In genomic region chr6:89433637-89434499, GRCh38 we compare ENCODE assay signal across 7 cellular contexts. TPM values are rescaled to one million over a fixed set of nuclear protein-coding genes. Genes with fewer than 3 reads are reported as not detected.
DNase-seq lines count a peak whose midpoint lies in the region; ATAC-seq, FAIRE-seq and TF ChIP-seq lines count a peak whose summit lies in the region.

No MANE protein-coding gene starts in this region.

- TF ChIP-seq RAD21 in GM12878 (IDR thresholded peaks at IDR 0.05; ENCODE audit: insufficient read depth, low read depth, low read length), result no peak

- H3K4me1 ChIP-seq in RWPE2 (ENCODE audit: insufficient read depth, poor library complexity, severe bottlenecking) (peaks cover 21% of the 10 kb centered on the region), GM12878 (ENCODE audit: control insufficient read depth, insufficient read depth, low read length) (peaks cover 8% of the 10 kb centered on the region), Karpas-422 (ENCODE audit: low read length) (no peaks in the 10 kb centered on the region)

- intact Hi-C loops in GM12878 (cut with micrococcal nuclease; ENCODE audit: unreplicated experiment), result loop anchor here (1.0 to 5.0 kb wide), 3 partner anchors 65 to 176 kb away; no protein-coding TSS in a partner anchor

- H3K4me2 ChIP-seq in GM12878 (ENCODE audit: control insufficient read depth, insufficient read depth), result peak overlapping the region; percentile 93
- no peak overlapping the region for H3K4me2 ChIP-seq in Karpas-422 (ENCODE audit: low read depth, low read length, poor library complexity, severe bottlenecking)

- no peaks in the 10 kb centered on the region for H3K79me2 ChIP-seq in GM12878 (ENCODE audit: control insufficient read depth, insufficient read depth, low read length)
- H3K79me2 ChIP-seq in Karpas-422 (ENCODE audit: low read length), result no peaks in the 10 kb centered on the region

- H3K36me3 ChIP-seq in RWPE2 (ENCODE audit: low read depth), result no peaks in the 10 kb centered on the region
- H3K36me3 ChIP-seq in GM12878 (ENCODE audit: control insufficient read depth in 2 of 2, insufficient read depth in 2 of 2, low read length in 1 of 2), result no peaks in the 10 kb centered on the region
- no peaks in the 10 kb centered on the region for H3K36me3 ChIP-seq in Karpas-422 (ENCODE audit: insufficient read depth, low read length)

- H2AFZ ChIP-seq in GM12878 (ENCODE audit: control insufficient read depth, low read depth, low read length) (peak overlapping the region; percentile 77), Karpas-422 (ENCODE audit: low read length) (no peak overlapping the region)

- H3K4me3 ChIP-seq in RWPE2 (ENCODE audit: severe bottlenecking) (peak overlapping the region; percentile 98), GM12878 (peak overlapping the region; percentile 79), Karpas-422 (ENCODE audit: low read length) (no peak overlapping the region)

- ATAC-seq in GM18861 (IDR thresholded peaks at IDR 0.05; ENCODE audit: unreplicated experiment) (peak; percentile 44), HG03045 (IDR thresholded peaks at IDR 0.05; ENCODE audit: unreplicated experiment) (peak; percentile 29), RWPE2 (ENCODE audit: low read depth) (no peak; the same call in 2 of the 3 replicates), GM12878 (peak; percentile 68)

- H3K9me3 ChIP-seq in RWPE2 (ENCODE audit: severe bottlenecking), result no peaks in the 10 kb centered on the region
- no peaks in the 10 kb centered on the region for H3K9me3 ChIP-seq in GM12878 (replicated peaks; ENCODE audit: control insufficient read depth, insufficient read depth, low read length)
- H3K9me3 ChIP-seq in Karpas-422 (ENCODE audit: low read length), result no peaks in the 10 kb centered on the region

- FAIRE-seq in GM12878 (lab: Jason Lieb, UNC), result peak; percentile 35

- RAD21 ChIA-PET in GM12878 (lab: Charles Lee; ENCODE audit: unreplicated experiment), result no interaction called here

- POLR2A ChIA-PET in GM12878 (lab: Charles Lee), result no interaction called here

- no peak for TF ChIP-seq EP300 in GM12878 (IDR thresholded peaks at IDR 0.05; ENCODE audit: borderline replicate concordance in 1 of 2, control insufficient read depth in 1 of 2, low read depth in 2 of 2, low read length in 2 of 2)

- H4K20me1 ChIP-seq in GM12878 (ENCODE audit: control insufficient read depth, insufficient read depth), result no peaks in the 10 kb centered on the region
- H4K20me1 ChIP-seq in Karpas-422 (ENCODE audit: insufficient read depth, low read depth, low read length), result no peaks in the 10 kb centered on the region

- H3K27me3 ChIP-seq in RWPE2 (ENCODE audit: insufficient read depth, poor library complexity, severe bottlenecking) (no peaks in the 10 kb centered on the region), GM12878 (replicated peaks in 1 of 2; ENCODE audit: control insufficient read depth in 2 of 2, insufficient read depth in 2 of 2, low read length in 1 of 2) (peaks cover 0 to 4% of the 10 kb centered on the region in 2 experiments; a peak in 3 of 4 replicates), Karpas-422 (ENCODE audit: low read length) (no peaks in the 10 kb centered on the region)

- in situ Hi-C loops in GM12878 (cut with MboI), result loop anchor here (5.0 kb wide), 1 partner anchor 178 kb away; no protein-coding TSS in a partner anchor

- BruUV-seq in GM12878 (replicated peaks; lab: Mats Ljungman, UMichigan), result no TSS peak

- 10% methylated on average over 34 of the region's 35 CpGs for WGBS in GM12878 (ENCODE audit: insufficient coverage, insufficient replicate concordance, low lambda C conversion rate, missing lambda C conversion rate)

- DNase-seq in RWPE2 (ENCODE audit: low spot score) (no peak), GM12878 (ENCODE audit: low read depth, low spot score) (peak; percentile 24), inferior parietal cortex (ENCODE audit: extremely low spot score) (peak; percentile 21), Karpas-422 (no peak)
- peak; percentile 26 for DNase-seq in stimulated activated CD4-positive, alpha-beta T cell treated with anti-CD3 and anti-CD28 coated beads, Interleukin-15, amount 100 ng/mL, for 24 hours

- H3K9ac ChIP-seq in GM12878 (ENCODE audit: control insufficient read depth, insufficient read depth, low read length), result peak overlapping the region; percentile 41; the same call in 1 of the 2 replicates
- no peak overlapping the region for H3K9ac ChIP-seq in Karpas-422 (ENCODE audit: low read length)

- CTCF ChIA-PET in GM12878 (lab: Yijun Ruan, JAX), result interaction anchor here (0.7 to 1.5 kb wide), 7 partner anchors 11 to 205 kb away, joined by 3 to 9 read pairs (median 3); no protein-coding TSS in a partner anchor

- H3K9me2 ChIP-seq in Karpas-422 (replicated peaks; ENCODE audit: insufficient read depth, low read length), result no peaks in the 10 kb centered on the region

- H3K27ac ChIP-seq in RWPE2 (ENCODE audit: poor library complexity, severe bottlenecking) (no peak overlapping the region), GM12878 (ENCODE audit: control insufficient read depth, insufficient read depth) (no peak overlapping the region), Karpas-422 (ENCODE audit: low read length) (no peak overlapping the region)

- no peak for TF ChIP-seq POLR2A in GM12878 (IDR thresholded peaks at IDR 0.05; ENCODE audit: low read depth, low read length)

- no peak for TF ChIP-seq CTCF in RWPE2 (IDR thresholded peaks at IDR 0.05; ENCODE audit: poor library complexity, severe bottlenecking)
- TF ChIP-seq CTCF in GM12878 (IDR thresholded peaks at IDR 0.05 in 2 of 3, conservative IDR thresholded peaks at IDR 0.05 in 1 of 3; ENCODE audit: control insufficient read depth in 2 of 3, extremely low read depth in 1 of 3, insufficient read depth in 1 of 3, low read depth in 3 of 3, low read length in 3 of 3), result 0 out of 6 replicates have a peak, but pooled peaks of 1 of the 3 experiments have one; percentile 7

- SMC1A ChIA-PET in GM12878 (lab: Charles Lee; ENCODE audit: uncharacterized antibody, unreplicated experiment), result interaction anchor here (0.8 to 1.3 kb wide), 2 partner anchors 26 to 67 kb away, joined by 3 to 4 read pairs; no protein-coding TSS in a partner anchor

RNA-seq across cellular contexts. Expression of gene ANKRD6, which starts 0.9 kb away (rescaled TPM):
- total RNA-seq in GM12878 (2013; cell fraction: nucleolus; rRNA removed), result 5.5 and 5.9 TPM in 2 replicates
- 0.33 and 0.90 TPM in 2 replicates for total RNA-seq in GM12878 (2014; rRNA removed)
- 0.36 and 0.74 TPM in 2 replicates for total RNA-seq in GM12878 (2014; rRNA removed; fragmentation: Illumina TruSeq; extraction: Trizol)
- 0.72 and 0.93 TPM in 2 replicates for total RNA-seq in GM12878 (2021)
- polyA plus RNA-seq in GM12878 (2011; ENCODE audit: low read depth), result 0.92 TPM
- polyA plus RNA-seq in GM12878 (2011; rRNA removed), result 0.41 and 0.48 TPM in 2 replicates
- polyA plus RNA-seq in GM12878 (2011; cell fraction: cytosol; rRNA removed), result 0.27 and 0.52 TPM in 2 replicates
- 0.80 and 0.91 TPM in 2 replicates for polyA plus RNA-seq in GM12878 (2011; cell fraction: nucleus; rRNA removed)
- polyA plus RNA-seq in GM12878 (2012), result 1.8 and 2.2 TPM in 2 replicates
- 0.26 and 0.97 TPM in 2 replicates for polyA plus RNA-seq in GM12878 (2014; fragmentation: Illumina TruSeq; extraction: Trizol)
- under 1 TPM; 0.03 to 0.09 TPM for polyA plus RNA-seq in GM12878 (2014; fragmentation: Nextera tagmentation; extraction: Ambion mirVana)
- 0.34 and 0.42 TPM in 2 replicates for polyA plus RNA-seq in GM12878 (2014; rRNA removed)
- polyA plus RNA-seq in GM12878 (2016; fragmentation: Nextera tagmentation; extraction: Ambion mirVana), result under 1 TPM; 0.24 to 0.60 TPM
- polyA minus RNA-seq in GM12878 (2011; rRNA and poly(A)+ RNA removed), result 0.41 and 1.2 TPM in 2 replicates
- not detected in 2 replicates for polyA minus RNA-seq in GM12878 (2011; cell fraction: cytosol; rRNA and poly(A)+ RNA removed)
- polyA minus RNA-seq in GM12878 (2011; cell fraction: nucleus; rRNA and poly(A)+ RNA removed), result 0.10 and 0.24 TPM in 2 replicates
- total RNA-seq in Karpas-422 (2014; rRNA removed; shearing (Covaris generic); ENCODE audit: low replicate concordance), result not detected in 2 replicates

RNA-seq across cellular contexts. Expression of gene RRAGD, which starts 21.8 kb away (rescaled TPM):
- total RNA-seq in GM12878 (2013; cell fraction: nucleolus; rRNA removed), result 8.4 and 8.8 TPM in 2 replicates
- total RNA-seq in GM12878 (2014; rRNA removed), result 8.2 and 8.9 TPM in 2 replicates
- total RNA-seq in GM12878 (2014; rRNA removed; fragmentation: Illumina TruSeq; extraction: Trizol), result 12.9 and 13.6 TPM in 2 replicates
- total RNA-seq in GM12878 (2021), result 15.6 and 16.5 TPM in 2 replicates
- 34.4 TPM for polyA plus RNA-seq in GM12878 (2011; ENCODE audit: low read depth)
- polyA plus RNA-seq in GM12878 (2011; rRNA removed), result 17.4 and 25.5 TPM in 2 replicates
- polyA plus RNA-seq in GM12878 (2011; cell fraction: cytosol; rRNA removed), result 5.4 and 5.8 TPM in 2 replicates
- polyA plus RNA-seq in GM12878 (2011; cell fraction: nucleus; rRNA removed), result 2.7 and 4.2 TPM in 2 replicates
- 41.1 and 60.7 TPM in 2 replicates for polyA plus RNA-seq in GM12878 (2012)
- polyA plus RNA-seq in GM12878 (2014; fragmentation: Illumina TruSeq; extraction: Trizol), result 9.8 and 15.3 TPM in 2 replicates
- 1 to 10 TPM; 4.6 to 4.8 TPM for polyA plus RNA-seq in GM12878 (2014; fragmentation: Nextera tagmentation; extraction: Ambion mirVana)
- polyA plus RNA-seq in GM12878 (2014; rRNA removed), result 6.3 and 8.1 TPM in 2 replicates
- polyA plus RNA-seq in GM12878 (2016; fragmentation: Nextera tagmentation; extraction: Ambion mirVana), result 1 to 10 TPM; 5.6 to 8.7 TPM
- 7.4 and 12.2 TPM in 2 replicates for polyA minus RNA-seq in GM12878 (2011; rRNA and poly(A)+ RNA removed)
- 3.2 and 4.7 TPM in 2 replicates for polyA minus RNA-seq in GM12878 (2011; cell fraction: cytosol; rRNA and poly(A)+ RNA removed)
- polyA minus RNA-seq in GM12878 (2011; cell fraction: nucleus; rRNA and poly(A)+ RNA removed), result 1.2 and 1.4 TPM in 2 replicates
- total RNA-seq in Karpas-422 (2014; rRNA removed; shearing (Covaris generic); ENCODE audit: low replicate concordance), result 0.41 and 0.65 TPM in 2 replicates

Comparison
In these comparisons a context has a peak if more than half of its experiments do, and no peak if none do; other contexts are left out.
1. DNase-seq: peak in GM12878 (single experiment), inferior parietal cortex (single experiment) and stimulated activated CD4-positive, alpha-beta T cell treated with anti-CD3 and anti-CD28 coated beads, Interleukin-15, amount 100 ng/mL, for 24 hours (single experiment); none in RWPE2 (single experiment) and Karpas-422 (single experiment).